20 cellular contexts compared by ENCODE assay signal in genomic region chr13:110853235-110853721, GRCh38.
DNase-seq lines count a peak whose midpoint lies in the region; ATAC-seq and TF ChIP-seq lines count a peak whose summit lies in the region.
"Had no signal": no experiment of that assay in that cellular context is flagged by ENCODE, and none has a peak within 500 bp of the region (broad histone marks: within the 10 kb centered on the region; RNA-seq: fewer than 3 reads in every experiment).

No MANE protein-coding gene starts in this region.

- H2BK15ac ChIP-seq in neuronal stem cell (ENCODE audit: low read length): no peak overlapping the region

- H3K18ac ChIP-seq in neuronal stem cell (ENCODE audit: low read length): no peak overlapping the region

- H3K4me2 ChIP-seq in neuronal stem cell (ENCODE audit: insufficient read depth, low read length, poor library complexity, severe bottlenecking): no peak overlapping the region

- H3K27ac Mint-ChIP-seq in glutamatergic neuron (ENCODE audit: unreplicated experiment): no peak overlapping the region
- H3K27ac Mint-ChIP-seq in activated naive CD8-positive, alpha-beta T cell treated with anti-CD3 and anti-CD28 coated beads for 36 hours: no peak overlapping the region
- no peak overlapping the region for H3K27ac Mint-ChIP-seq in activated T-helper 2 cell treated with anti-CD3 and anti-CD28 coated beads, Interferon-gamma antibody, Interleukin-2, Interleukin-4, amounts not matched to agents 10 μg/mL and 5 μg/mL and 100 μg/mL, durations not matched to agents 14 hours and 24 hours and 36 hours
- H3K27ac Mint-ChIP-seq: activated CD8-positive, alpha-beta T cell treated with anti-CD3 and anti-CD28 coated beads, Interleukin-2, amount 10 ng/mL, durations not matched to agents 7 days and 5 days; activated naive CD8-positive, alpha-beta T cell treated with anti-CD3 and anti-CD28 coated beads, Interleukin-2, amount 10 ng/mL, durations not matched to agents 7 days and 5 days; activated T-cell treated with anti-CD3 and anti-CD28 coated beads, Interleukin-2, amount 50 U/mL, for 72 hours; brain; CD4-positive, CD25-positive, alpha-beta regulatory T cell; IgD-negative memory B cell had no signal

- no peaks in the 10 kb centered on the region for H3K4me1 ChIP-seq in A673 (ENCODE audit: insufficient read depth, low read length, poor library complexity, severe bottlenecking)
- peaks cover 7 to 14% of the 10 kb centered on the region in 2 donors for H3K4me1 ChIP-seq in neuronal stem cell (ENCODE audit: control insufficient read depth in 2 of 2, insufficient read depth in 1 of 2, low read depth in 1 of 2, low read length in 2 of 2)
- H3K4me1 ChIP-seq in HAP-1: no peaks in the 10 kb centered on the region
- H3K4me1 ChIP-seq: left lung had no signal

- no peak overlapping the region for H3K4ac ChIP-seq in neuronal stem cell (ENCODE audit: low read length)

- in situ Hi-C loops in HAP-1 (cut with MboI; ENCODE audit: low sequenced_read_pairs): no loop called here

- no peak overlapping the region for H4K91ac ChIP-seq in neuronal stem cell (ENCODE audit: low read depth, low read length, poor library complexity)

- H3K27me3 ChIP-seq in A673 (replicated peaks; ENCODE audit: insufficient read depth, low read depth, low read length, poor library complexity) (peaks cover 5% of the 10 kb centered on the region), WERI-Rb-1 (ENCODE audit: insufficient read depth, low read depth, severe bottlenecking) (no peaks in the 10 kb centered on the region), neuronal stem cell (ENCODE audit: control insufficient read depth in 3 of 3, insufficient read depth in 3 of 3, low read depth in 1 of 3, low read length in 3 of 3) (no peaks in the 10 kb centered on the region), HAP-1 (ENCODE audit: low read depth) (no peaks in the 10 kb centered on the region)

- H2AK5ac ChIP-seq in neuronal stem cell (ENCODE audit: low read depth, low read length): no peak overlapping the region

- no peak overlapping the region for H3K14ac ChIP-seq in neuronal stem cell (ENCODE audit: low read length)

- TF ChIP-seq CTCF in A673 (conservative IDR thresholded peaks at IDR 0.05; ENCODE audit: low read depth, low read length) (no peak), WERI-Rb-1 (IDR thresholded peaks at IDR 0.05; ENCODE audit: low read depth, low read length) (no peak), glutamatergic neuron (IDR thresholded peaks at IDR 0.05; ENCODE audit: partially characterized antibody, unreplicated experiment) (no peak)

- H3K4me3 Mint-ChIP-seq in glutamatergic neuron (ENCODE audit: unreplicated experiment): no peak overlapping the region
- no peak overlapping the region for H3K4me3 Mint-ChIP-seq in activated naive CD8-positive, alpha-beta T cell treated with anti-CD3 and anti-CD28 coated beads for 36 hours
- no peak overlapping the region for H3K4me3 Mint-ChIP-seq in activated T-helper 2 cell treated with anti-CD3 and anti-CD28 coated beads, Interferon-gamma antibody, Interleukin-2, Interleukin-4, amounts not matched to agents 10 μg/mL and 5 μg/mL and 100 μg/mL, durations not matched to agents 14 hours and 24 hours and 36 hours (ENCODE audit: low read depth)
- H3K4me3 Mint-ChIP-seq: activated CD8-positive, alpha-beta T cell treated with anti-CD3 and anti-CD28 coated beads, Interleukin-2, amount 10 ng/mL, durations not matched to agents 7 days and 5 days; activated naive CD8-positive, alpha-beta T cell treated with anti-CD3 and anti-CD28 coated beads, Interleukin-2, amount 10 ng/mL, durations not matched to agents 7 days and 5 days; activated T-cell treated with anti-CD3 and anti-CD28 coated beads, Interleukin-2, amount 50 U/mL, for 72 hours; brain; CD4-positive, CD25-positive, alpha-beta regulatory T cell; IgD-negative memory B cell had no signal

- no CpG with 5 or more reads among the region's 20 CpGs for WGBS in neuronal stem cell (ENCODE audit: extremely low coverage in 2 of 2, insufficient read length in 2 of 2, insufficient replicate concordance in 1 of 2), 2 donors

- H3K36me3 ChIP-seq in A673 (ENCODE audit: insufficient read depth, low read length, poor library complexity, severe bottlenecking): no peaks in the 10 kb centered on the region
- H3K36me3 ChIP-seq in WERI-Rb-1: no peaks in the 10 kb centered on the region
- H3K36me3 ChIP-seq in neuronal stem cell (replicated peaks in 1 of 2; ENCODE audit: control insufficient read depth in 2 of 2, insufficient read depth in 2 of 2, low read length in 2 of 2): no peaks in the 10 kb centered on the region
- H3K36me3 ChIP-seq in HAP-1 (replicated peaks): no peaks in the 10 kb centered on the region
- H3K36me3 ChIP-seq: left lung had no signal

- no peak overlapping the region for H2BK12ac ChIP-seq in neuronal stem cell (ENCODE audit: low read length)

- peak; percentile 11 for DNase-seq in A673 (ENCODE audit: low spot score)
- peak; percentile 57 for DNase-seq in WERI-Rb-1
- peak; percentile 71 for DNase-seq in glutamatergic neuron
- DNase-seq in neuronal stem cell (ENCODE audit: low spot score): no peak
- no peak for DNase-seq in activated naive CD8-positive, alpha-beta T cell treated with anti-CD3 and anti-CD28 coated beads for 36 hours
- no peak for DNase-seq in activated T-helper 2 cell treated with anti-CD3 and anti-CD28 coated beads, Interferon-gamma antibody, Interleukin-2, Interleukin-4, amounts not matched to agents 10 μg/mL and 5 μg/mL and 100 μg/mL, durations not matched to agents 14 hours and 24 hours and 36 hours (ENCODE audit: low spot score)
- DNase-seq in HAP-1 (ENCODE audit: low spot score in 2 of 2): no peak
- DNase-seq: activated CD8-positive, alpha-beta T cell treated with anti-CD3 and anti-CD28 coated beads, Interleukin-2, amount 10 ng/mL, durations not matched to agents 7 days and 5 days; activated naive CD8-positive, alpha-beta T cell treated with anti-CD3 and anti-CD28 coated beads, Interleukin-2, amount 10 ng/mL, durations not matched to agents 7 days and 5 days; activated T-cell treated with anti-CD3 and anti-CD28 coated beads, Interleukin-2, amount 50 U/mL, for 72 hours; CD4-positive, CD25-positive, alpha-beta regulatory T cell; foreskin fibroblast; NCI-H774; PC-3 had no signal

- intact Hi-C loops in A673 (cut with micrococcal nuclease; ENCODE audit: unreplicated experiment): no loop called here
- intact Hi-C loops in activated T-helper 2 cell treated with anti-CD3 and anti-CD28 coated beads, Interferon-gamma antibody, Interleukin-2, Interleukin-4, amounts not matched to agents 10 μg/mL and 5 μg/mL and 100 μg/mL, durations not matched to agents 14 hours and 24 hours and 36 hours (cut with micrococcal nuclease): no loop called here

- H3K79me1 ChIP-seq in neuronal stem cell (ENCODE audit: low read depth, low read length): no peaks in the 10 kb centered on the region

- H3K9me3 Mint-ChIP-seq in glutamatergic neuron (ENCODE audit: unreplicated experiment): peaks cover 4% of the 10 kb centered on the region
- H3K9me3 Mint-ChIP-seq in activated naive CD8-positive, alpha-beta T cell treated with anti-CD3 and anti-CD28 coated beads for 36 hours: peaks cover 14% of the 10 kb centered on the region
- H3K9me3 Mint-ChIP-seq in activated T-helper 2 cell treated with anti-CD3 and anti-CD28 coated beads, Interferon-gamma antibody, Interleukin-2, Interleukin-4, amounts not matched to agents 10 μg/mL and 5 μg/mL and 100 μg/mL, durations not matched to agents 14 hours and 24 hours and 36 hours: peaks cover 13% of the 10 kb centered on the region

- H2AFZ ChIP-seq in neuronal stem cell (ENCODE audit: low read length): peak overlapping the region; percentile 72

- H3K27ac ChIP-seq in A673 (ENCODE audit: low read depth, low read length, poor library complexity, severe bottlenecking) (no peak overlapping the region), WERI-Rb-1 (no peak overlapping the region), neuronal stem cell (replicated peaks; ENCODE audit: low read length) (no peak overlapping the region)
- H3K27ac ChIP-seq: coronary artery, left lung had no signal

- H4K8ac ChIP-seq in neuronal stem cell (ENCODE audit: low read depth, low read length): no peak overlapping the region

- H2BK5ac ChIP-seq in neuronal stem cell (ENCODE audit: low read length): no peak overlapping the region

- CTCF ChIA-PET in A673 (lab: Charles Lee): no interaction called here

- no TSS peak for BruUV-seq in A673 (replicated peaks; lab: Mats Ljungman, UMichigan)

- no peak overlapping the region for H3K9ac ChIP-seq in neuronal stem cell (ENCODE audit: low read depth, low read length, poor library complexity)

- peaks cover 12% of the 10 kb centered on the region for H3K4me1 Mint-ChIP-seq in glutamatergic neuron (ENCODE audit: low read depth, unreplicated experiment)
- peaks cover 13% of the 10 kb centered on the region for H3K4me1 Mint-ChIP-seq in activated naive CD8-positive, alpha-beta T cell treated with anti-CD3 and anti-CD28 coated beads for 36 hours
- peaks cover 7% of the 10 kb centered on the region for H3K4me1 Mint-ChIP-seq in activated T-helper 2 cell treated with anti-CD3 and anti-CD28 coated beads, Interferon-gamma antibody, Interleukin-2, Interleukin-4, amounts not matched to agents 10 μg/mL and 5 μg/mL and 100 μg/mL, durations not matched to agents 14 hours and 24 hours and 36 hours (ENCODE audit: low read depth)
- H3K4me1 Mint-ChIP-seq: CD4-positive, CD25-positive, alpha-beta regulatory T cell had no signal

- peaks cover 11% of the 10 kb centered on the region for H3K36me3 Mint-ChIP-seq in glutamatergic neuron (ENCODE audit: unreplicated experiment)
- H3K36me3 Mint-ChIP-seq in activated naive CD8-positive, alpha-beta T cell treated with anti-CD3 and anti-CD28 coated beads for 36 hours: peaks cover 9% of the 10 kb centered on the region
- H3K36me3 Mint-ChIP-seq in activated T-helper 2 cell treated with anti-CD3 and anti-CD28 coated beads, Interferon-gamma antibody, Interleukin-2, Interleukin-4, amounts not matched to agents 10 μg/mL and 5 μg/mL and 100 μg/mL, durations not matched to agents 14 hours and 24 hours and 36 hours (ENCODE audit: low read depth): peaks cover 2% of the 10 kb centered on the region
- H3K36me3 Mint-ChIP-seq: brain; CD4-positive, CD25-positive, alpha-beta regulatory T cell; IgD-negative memory B cell had no signal

- peaks cover 5% of the 10 kb centered on the region for H3K27me3 Mint-ChIP-seq in glutamatergic neuron (ENCODE audit: unreplicated experiment)
- peaks cover 4% of the 10 kb centered on the region for H3K27me3 Mint-ChIP-seq in activated naive CD8-positive, alpha-beta T cell treated with anti-CD3 and anti-CD28 coated beads for 36 hours
- peaks cover 18% of the 10 kb centered on the region for H3K27me3 Mint-ChIP-seq in activated T-helper 2 cell treated with anti-CD3 and anti-CD28 coated beads, Interferon-gamma antibody, Interleukin-2, Interleukin-4, amounts not matched to agents 10 μg/mL and 5 μg/mL and 100 μg/mL, durations not matched to agents 14 hours and 24 hours and 36 hours (ENCODE audit: low read depth)

- ATAC-seq in GM19452 (IDR thresholded peaks at IDR 0.05; ENCODE audit: unreplicated experiment): no peak
- ATAC-seq: activated CD4-positive, CD25-positive, alpha-beta regulatory T cell treated with anti-CD3 and anti-CD28 coated beads, Interleukin-2, amount 50 U/mL, for 24 hours; activated CD8-positive, alpha-beta T cell treated with anti-CD3 and anti-CD28 coated beads, Interleukin-2, amount 10 ng/mL, durations not matched to agents 7 days and 5 days; activated T-cell treated with anti-CD3 and anti-CD28 coated beads, Interleukin-2, amount 50 U/mL, for 72 hours; left lung; PC-3 had no signal

- H3K23ac ChIP-seq in neuronal stem cell (ENCODE audit: low read depth, low read length, poor library complexity): no peak overlapping the region

- POLR2A ChIA-PET in A673 (lab: Charles Lee; ENCODE audit: low non-redundant PET): no interaction called here

- no peak overlapping the region for H2BK120ac ChIP-seq in neuronal stem cell (ENCODE audit: low read depth, low read length)

- peaks cover 8% of the 10 kb centered on the region for H3K9me3 ChIP-seq in A673 (ENCODE audit: low read depth, low read length, poor library complexity, severe bottlenecking)
- peaks cover 8% of the 10 kb centered on the region for H3K9me3 ChIP-seq in WERI-Rb-1 (ENCODE audit: severe bottlenecking)
- peaks cover 5 to 6% of the 10 kb centered on the region in 2 donors for H3K9me3 ChIP-seq in neuronal stem cell (replicated peaks in 1 of 2; ENCODE audit: control insufficient read depth in 2 of 2, insufficient read depth in 1 of 2, low read depth in 1 of 2, low read length in 2 of 2)
- H3K9me3 ChIP-seq in HAP-1: no peaks in the 10 kb centered on the region; the same call in 1 of the 2 replicates

- H3K4me3 ChIP-seq in A673 (ENCODE audit: low read depth, low read length, poor library complexity, severe bottlenecking): no peak overlapping the region
- H3K4me3 ChIP-seq in WERI-Rb-1 (ENCODE audit: low read depth, low read length): no peak overlapping the region
- H3K4me3 ChIP-seq in neuronal stem cell (ENCODE audit: low read length in 2 of 2): no peak overlapping the region
- H3K4me3 ChIP-seq in HAP-1: no peak overlapping the region
- H3K4me3 ChIP-seq: coronary artery, left lung had no signal

Comparison
In these comparisons a context has a peak if more than half of its experiments do, and no peak if none do; other contexts are left out.
1. DNase-seq: peak in A673 (single experiment), WERI-Rb-1 (single experiment) and glutamatergic neuron (single experiment); none in neuronal stem cell (single experiment), activated naive CD8-positive, alpha-beta T cell treated with anti-CD3 and anti-CD28 coated beads for 36 hours (single experiment), activated T-helper 2 cell treated with anti-CD3 and anti-CD28 coated beads, Interferon-gamma antibody, Interleukin-2, Interleukin-4, amounts not matched to agents 10 μg/mL and 5 μg/mL and 100 μg/mL, durations not matched to agents 14 hours and 24 hours and 36 hours (single experiment) and HAP-1 (0 of 2).